In the genomic region with DNA sequence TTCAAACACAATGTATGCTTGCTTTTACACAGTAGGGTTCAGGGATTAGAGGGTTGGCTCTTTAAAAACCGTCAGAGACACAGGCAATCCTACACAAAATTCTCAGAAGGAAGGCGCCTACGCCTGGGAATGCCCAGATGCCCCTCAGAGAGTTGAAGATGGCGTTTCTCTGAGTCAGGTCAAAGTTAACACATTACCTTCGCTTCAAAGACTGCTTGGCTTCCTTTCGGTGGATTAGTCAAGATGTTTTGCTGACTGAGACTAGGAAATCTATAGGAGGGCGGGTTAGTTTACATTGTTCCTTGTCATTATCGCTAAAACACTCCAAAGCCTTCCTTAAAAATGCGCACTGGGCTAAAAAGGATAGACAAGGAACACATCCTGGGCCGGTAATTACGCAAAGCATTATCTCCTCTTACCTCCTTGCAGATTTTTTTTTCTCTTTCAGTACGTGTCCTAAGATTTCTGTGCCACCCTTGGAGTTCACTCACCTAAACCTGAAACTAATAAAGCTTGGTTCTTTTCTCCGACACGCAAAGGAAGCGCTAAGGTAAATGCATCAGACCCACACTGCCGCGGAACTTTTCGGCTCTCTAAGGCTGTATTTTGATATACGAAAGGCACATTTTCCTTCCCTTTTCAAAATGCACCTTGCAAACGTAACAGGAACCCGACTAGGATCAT, we compare ENCODE assay signal across 12 cellular contexts. TPM values are rescaled to one million over a fixed set of nuclear protein-coding genes. Genes with fewer than 3 reads are reported as not detected.
A peak's percentile ranks its signal among the peaks of the same experiment; 100 is the strongest.
DNase-seq lines count a peak whose midpoint lies in the region; ATAC-seq and TF ChIP-seq lines count a peak whose summit lies in the region.
"Had no signal": no experiment of that assay in that cellular context is flagged by ENCODE, and none has a peak within 500 bp of the region (broad histone marks: within the 10 kb centered on the region; RNA-seq: fewer than 3 reads in every experiment).

No MANE protein-coding gene starts in this region.

- peak overlapping the region; percentile 67 for H3K9ac ChIP-seq in HUES64 (ENCODE audit: low read depth, low read length)
- H3K9ac ChIP-seq in duodenal mucosa (ENCODE audit: low read depth in 1 of 2, low read length in 2 of 2): peak overlapping the region; percentile 61 to 74
- H3K9ac ChIP-seq in smooth muscle cell (ENCODE audit: low read depth): no peak overlapping the region

- no peak for TF ChIP-seq POLR2A in lower leg skin (IDR thresholded peaks at IDR 0.05)

- H3K36me3 ChIP-seq in HUES64 (ENCODE audit: insufficient read depth, low read length) (no peaks in the 10 kb centered on the region), duodenal mucosa (ENCODE audit: control insufficient read depth in 1 of 2, insufficient read depth in 2 of 2, low read length in 2 of 2) (no peaks in the 10 kb centered on the region), smooth muscle cell (ENCODE audit: low read depth) (no peaks in the 10 kb centered on the region)
- H3K36me3 ChIP-seq in CD8-positive, alpha-beta T cell (ENCODE audit: insufficient read depth, low read length): no peaks in the 10 kb centered on the region

- no peaks in the 10 kb centered on the region for H3K4me1 Mint-ChIP-seq in activated CD8-positive, alpha-beta T cell treated with anti-CD3 and anti-CD28 coated beads for 36 hours (ENCODE audit: low read depth)
- H3K4me1 Mint-ChIP-seq in CD8-positive, alpha-beta T cell (ENCODE audit: low read depth): peaks cover 2% of the 10 kb centered on the region
- H3K4me1 Mint-ChIP-seq: activated B cell treated with CpG ODN at 0.5 μM for 24 hours; activated naive CD8-positive, alpha-beta T cell treated with anti-CD3 and anti-CD28 coated beads, Interleukin-2, amount 10 ng/mL, durations not matched to agents 7 days and 5 days had no signal

- peak overlapping the region; percentile 69 for H3K4me3 ChIP-seq in HUES64 (ENCODE audit: low read length)
- H3K4me3 ChIP-seq in duodenal mucosa (ENCODE audit: low read depth in 1 of 2, low read length in 2 of 2): peak overlapping the region; percentile 75 to 77
- peak overlapping the region; percentile 11 for H3K4me3 ChIP-seq in lower leg skin (ENCODE audit: low read depth, poor library complexity, severe bottlenecking)
- peak overlapping the region; percentile 63 for H3K4me3 ChIP-seq in smooth muscle cell
- H3K4me3 ChIP-seq in CD8-positive, alpha-beta T cell (ENCODE audit: low read depth, low read length): no peak overlapping the region

- 7% methylated on average over 21 of the region's 21 CpGs for whole genome bisulfite sequencing in HUES64
- 22 to 28% methylated on average over 21 of the region's 21 CpGs for WGBS in lower leg skin, 2 donors
- WGBS in smooth muscle cell (ENCODE audit: low lambda C conversion rate): 9% methylated on average over 21 of the region's 21 CpGs

- no peak for ATAC-seq in activated CD8-positive, alpha-beta T cell treated with anti-CD3 and anti-CD28 coated beads for 36 hours
- ATAC-seq in CD8-positive, alpha-beta T cell: no peak

- POLR2A ChIA-PET in activated CD8-positive, alpha-beta T cell treated with anti-CD3 and anti-CD28 coated beads for 36 hours (lab: Charles Lee): interaction anchor here (0.6 kb wide), 2 partner anchors 73 to 250 kb away, joined by 3 read pairs; no protein-coding TSS in a partner anchor
- POLR2A ChIA-PET in CD8-positive, alpha-beta T cell (lab: Charles Lee): no interaction called here

- CTCF ChIA-PET in activated CD8-positive, alpha-beta T cell treated with anti-CD3 and anti-CD28 coated beads for 36 hours (lab: Charles Lee): no interaction called here
- CTCF ChIA-PET in CD8-positive, alpha-beta T cell (lab: Charles Lee): no interaction called here

- peak overlapping the region; percentile 94 for H3K4me2 ChIP-seq in smooth muscle cell

- peaks cover 9% of the 10 kb centered on the region; the same call in 1 of the 2 replicates for H3K4me1 ChIP-seq in HUES64 (ENCODE audit: insufficient read depth, low read length)
- peaks cover 0 to 6% of the 10 kb centered on the region in 2 donors for H3K4me1 ChIP-seq in duodenal mucosa (ENCODE audit: control insufficient read depth in 1 of 2, insufficient read depth in 2 of 2, low read length in 2 of 2)
- H3K4me1 ChIP-seq in smooth muscle cell (ENCODE audit: low read depth): peaks cover 6% of the 10 kb centered on the region
- H3K4me1 ChIP-seq in CD8-positive, alpha-beta T cell (ENCODE audit: insufficient read depth, low read length): no peaks in the 10 kb centered on the region
- H3K4me1 ChIP-seq: foreskin keratinocyte had no signal

- H3K36me3 Mint-ChIP-seq in activated CD8-positive, alpha-beta T cell treated with anti-CD3 and anti-CD28 coated beads for 36 hours (ENCODE audit: low read depth): no peaks in the 10 kb centered on the region
- no peaks in the 10 kb centered on the region for H3K36me3 Mint-ChIP-seq in CD8-positive, alpha-beta T cell
- H3K36me3 Mint-ChIP-seq: activated naive CD8-positive, alpha-beta T cell treated with anti-CD3 and anti-CD28 coated beads, Interleukin-2, amount 10 ng/mL, durations not matched to agents 7 days and 5 days had no signal

- no peaks in the 10 kb centered on the region for H3K79me2 ChIP-seq in smooth muscle cell (ENCODE audit: low read depth)

- no peaks in the 10 kb centered on the region for H3K9me3 Mint-ChIP-seq in activated CD8-positive, alpha-beta T cell treated with anti-CD3 and anti-CD28 coated beads for 36 hours
- H3K9me3 Mint-ChIP-seq in CD8-positive, alpha-beta T cell: no peaks in the 10 kb centered on the region
- H3K9me3 Mint-ChIP-seq: activated B cell treated with CpG ODN at 0.5 μM for 24 hours; activated naive CD8-positive, alpha-beta T cell treated with anti-CD3 and anti-CD28 coated beads, Interleukin-2, amount 10 ng/mL, durations not matched to agents 7 days and 5 days had no signal

- no peak overlapping the region for H3K27ac Mint-ChIP-seq in activated CD8-positive, alpha-beta T cell treated with anti-CD3 and anti-CD28 coated beads for 36 hours
- H3K27ac Mint-ChIP-seq in CD8-positive, alpha-beta T cell: no peak overlapping the region
- H3K27ac Mint-ChIP-seq: activated B cell treated with CpG ODN at 0.5 μM for 24 hours; activated naive CD8-positive, alpha-beta T cell treated with anti-CD3 and anti-CD28 coated beads, Interleukin-2, amount 10 ng/mL, durations not matched to agents 7 days and 5 days had no signal

- peaks cover 24% of the 10 kb centered on the region for H3K27me3 Mint-ChIP-seq in activated CD8-positive, alpha-beta T cell treated with anti-CD3 and anti-CD28 coated beads for 36 hours
- H3K27me3 Mint-ChIP-seq in CD8-positive, alpha-beta T cell (ENCODE audit: low read depth): peaks cover 21% of the 10 kb centered on the region

- intact Hi-C loops in lower leg skin (cut with DNase I; ENCODE audit: low total_unique reads): no loop called here
- intact Hi-C loops in activated CD8-positive, alpha-beta T cell treated with anti-CD3 and anti-CD28 coated beads for 36 hours (cut with micrococcal nuclease): no loop called here
- intact Hi-C loops in CD8-positive, alpha-beta T cell (cut with DNase I, micrococcal nuclease): no loop called here

- H3K9me3 ChIP-seq in HUES64 (ENCODE audit: insufficient read depth, low read depth, low read length): no peaks in the 10 kb centered on the region
- H3K9me3 ChIP-seq in duodenal mucosa (ENCODE audit: control insufficient read depth in 1 of 2, low read length in 2 of 2): no peaks in the 10 kb centered on the region
- H3K9me3 ChIP-seq in smooth muscle cell (replicated peaks; ENCODE audit: low read depth): no peaks in the 10 kb centered on the region
- H3K9me3 ChIP-seq in CD8-positive, alpha-beta T cell (ENCODE audit: low read length): no peaks in the 10 kb centered on the region

- no peak for TF ChIP-seq CTCF in lower leg skin (IDR thresholded peaks at IDR 0.05)
- no peak for TF ChIP-seq CTCF in smooth muscle cell (IDR thresholded peaks at IDR 0.05; ENCODE audit: borderline replicate concordance, insufficient read depth, poor library complexity, severe bottlenecking)
- no peak for TF ChIP-seq CTCF in GM10266 (IDR thresholded peaks at IDR 0.05; ENCODE audit: control insufficient read depth, insufficient read depth, low read depth, missing control alignments)
- no peak for TF ChIP-seq CTCF in activated CD8-positive, alpha-beta T cell treated with anti-CD3 and anti-CD28 coated beads for 36 hours (IDR thresholded peaks at IDR 0.05)
- TF ChIP-seq CTCF in CD8-positive, alpha-beta T cell (IDR thresholded peaks at IDR 0.05): no peak

- peaks cover 46% of the 10 kb centered on the region for H3K27me3 ChIP-seq in HUES64 (ENCODE audit: insufficient read depth, low read length)
- no peaks in the 10 kb centered on the region for H3K27me3 ChIP-seq in duodenal mucosa (ENCODE audit: control insufficient read depth in 1 of 2, insufficient read depth in 2 of 2, low read length in 2 of 2)
- H3K27me3 ChIP-seq in smooth muscle cell (ENCODE audit: low read depth): peaks cover 47% of the 10 kb centered on the region
- peaks cover 3% of the 10 kb centered on the region for H3K27me3 ChIP-seq in CD8-positive, alpha-beta T cell (ENCODE audit: insufficient read depth, low read length)

- H2AFZ ChIP-seq in smooth muscle cell (ENCODE audit: low read depth): peak overlapping the region; percentile 90

- H3K27ac ChIP-seq in HUES64 (ENCODE audit: low read depth, low read length) (no peak overlapping the region), duodenal mucosa (ENCODE audit: low read depth, low read length) (peak overlapping the region; percentile 39), smooth muscle cell (ENCODE audit: low read depth) (no peak overlapping the region)
- no peak overlapping the region for H3K27ac ChIP-seq in CD8-positive, alpha-beta T cell (ENCODE audit: low read depth, low read length)
- H3K27ac ChIP-seq: foreskin keratinocyte had no signal

- H3K4me3 Mint-ChIP-seq in activated CD8-positive, alpha-beta T cell treated with anti-CD3 and anti-CD28 coated beads for 36 hours: no peak overlapping the region
- no peak overlapping the region for H3K4me3 Mint-ChIP-seq in CD8-positive, alpha-beta T cell
- H3K4me3 Mint-ChIP-seq: activated B cell treated with CpG ODN at 0.5 μM for 24 hours; activated naive CD8-positive, alpha-beta T cell treated with anti-CD3 and anti-CD28 coated beads, Interleukin-2, amount 10 ng/mL, durations not matched to agents 7 days and 5 days had no signal

- H4K20me1 ChIP-seq in smooth muscle cell (ENCODE audit: low read depth): no peaks in the 10 kb centered on the region

- DNase-seq in lower leg skin (ENCODE audit: low spot score in 2 of 2) (no peak), smooth muscle cell (lab: John Stamatoyannopoulos, UW; ENCODE audit: unreplicated experiment) (no peak), GM10266 (ENCODE audit: extremely low spot score) (no peak), NCI-H2081 treated with DMSO at 0.1 percent for 48 hours (lab: John Stamatoyannopoulos, UW) (no peak)
- no peak for DNase-seq in activated CD8-positive, alpha-beta T cell treated with anti-CD3 and anti-CD28 coated beads for 36 hours
- no peak for DNase-seq in CD8-positive, alpha-beta T cell
- DNase-seq: activated B cell treated with CpG ODN at 0.5 μM for 24 hours; activated naive CD8-positive, alpha-beta T cell treated with anti-CD3 and anti-CD28 coated beads, Interleukin-2, amount 10 ng/mL, durations not matched to agents 7 days and 5 days; foreskin keratinocyte; occipital lobe had no signal

- H3F3A ChIP-seq in smooth muscle cell (ENCODE audit: low read depth): no peaks in the 10 kb centered on the region

RNA-seq across cellular contexts. Expression of gene CFTR, which starts 0.9 kb away (rescaled TPM):
- 0.40 TPM for polyA plus RNA-seq in HUES64 (2013, experiment 1 of 2)
- polyA plus RNA-seq in HUES64 (2013, experiment 2 of 2): 1.1 TPM
- 10 to 100 TPM in 1 of 4 donors, 1 to 10 TPM in 2, under 1 TPM in 1; 0.80 to 11.7 (median 5.0) TPM for total RNA-seq in lower leg skin
- 1.3 and 1.6 TPM in 2 replicates for total RNA-seq in smooth muscle cell
- polyA plus RNA-seq in smooth muscle cell: 0.53 and 1.5 TPM in 2 replicates
- not detected for total RNA-seq in activated CD8-positive, alpha-beta T cell treated with anti-CD3 and anti-CD28 coated beads for 36 hours
- total RNA-seq in CD8-positive, alpha-beta T cell: not detected
- total RNA-seq: activated B cell treated with CpG ODN at 0.5 μM for 24 hours; activated naive CD8-positive, alpha-beta T cell treated with anti-CD3 and anti-CD28 coated beads, Interleukin-2, amount 10 ng/mL, durations not matched to agents 7 days and 5 days; foreskin keratinocyte had no signal
- polyA plus RNA-seq: foreskin keratinocyte had no signal

RNA-seq across cellular contexts. Expression of gene ASZ1, which starts 51.6 kb away (rescaled TPM):
- polyA plus RNA-seq in HUES64 (2013, experiment 1 of 2): not detected
- not detected for polyA plus RNA-seq in HUES64 (2013, experiment 2 of 2)
- total RNA-seq in lower leg skin (not detected), smooth muscle cell (not detected in 2 replicates)
- polyA plus RNA-seq in smooth muscle cell: not detected in 2 replicates
- not detected for total RNA-seq in activated CD8-positive, alpha-beta T cell treated with anti-CD3 and anti-CD28 coated beads for 36 hours
- total RNA-seq in CD8-positive, alpha-beta T cell: not detected
- total RNA-seq: activated B cell treated with CpG ODN at 0.5 μM for 24 hours; activated naive CD8-positive, alpha-beta T cell treated with anti-CD3 and anti-CD28 coated beads, Interleukin-2, amount 10 ng/mL, durations not matched to agents 7 days and 5 days; foreskin keratinocyte; occipital lobe had no signal
- polyA plus RNA-seq: foreskin keratinocyte had no signal
